Comparison of ENCODE assay signal across 31 cellular contexts in the genomic region with DNA sequence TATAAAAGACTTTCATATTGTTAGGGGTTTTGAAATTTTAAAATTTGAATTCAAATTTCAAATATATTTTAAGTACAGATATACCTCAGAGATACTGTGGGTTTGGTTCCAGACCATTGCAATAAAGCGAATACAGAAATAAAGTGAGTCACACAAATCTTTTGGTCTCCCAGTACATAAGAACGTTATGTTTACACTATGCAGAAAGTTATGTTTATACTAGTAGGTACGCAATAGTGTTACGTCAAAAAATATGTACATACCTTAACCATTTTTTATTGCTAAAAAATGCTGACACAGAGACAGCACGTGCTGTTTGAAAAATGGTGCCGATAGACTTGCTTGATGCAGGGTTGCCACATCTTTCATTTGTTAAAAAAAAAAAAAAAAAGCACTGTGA.
"Had no signal": no experiment of that assay in that cellular context is flagged by ENCODE, and none has a peak within 500 bp of the region (broad histone marks: within the 10 kb centered on the region; RNA-seq: fewer than 3 reads in every experiment).

No MANE protein-coding gene starts in this region.

- H3K9me3 ChIP-seq: colonic mucosa, esophagus squamous epithelium had no signal

- H3K27me3 ChIP-seq: brain microvascular endothelial cell, colonic mucosa, esophagus squamous epithelium had no signal

- FAIRE-seq: astrocyte, endometrium, endothelial cell of umbilical vein, frontal cortex had no signal

- H3K36me3 ChIP-seq: colonic mucosa had no signal

- H3K4me3 ChIP-seq: colonic mucosa, esophagus squamous epithelium had no signal

- DNase-seq: activated CD4-positive, alpha-beta memory T cell treated with anti-CD3 and anti-CD28 coated beads for 36 hours; activated CD4-positive, alpha-beta T cell treated with anti-CD3 and anti-CD28 coated beads for 36 hours; activated CD4-positive, alpha-beta T cell treated with anti-CD3 and anti-CD28 coated beads, Interleukin-2, amount 10 ng/mL, durations not matched to agents 24 days and 14 days; activated CD4-positive, CD25-positive, alpha-beta regulatory T cell; activated CD4-positive, CD25-positive, alpha-beta regulatory T cell treated with anti-CD3 and anti-CD28 coated beads, Interleukin-2, amount 50 U/mL, for 72 hours; activated CD8-positive, alpha-beta memory T cell treated with anti-CD3 and anti-CD28 coated beads, Interleukin-2, amount 10 ng/mL, durations not matched to agents 7 days and 5 days; activated CD8-positive, alpha-beta memory T cell treated with anti-CD3 and anti-CD28 coated beads, Interleukin-2, amount 50 U/mL, for 4 hours; activated CD8-positive, alpha-beta T cell treated with anti-CD3 and anti-CD28 coated beads, Interleukin-2, amount 10 ng/mL, durations not matched to agents 7 days and 5 days; activated effector memory CD4-positive, alpha-beta T cell treated with anti-CD3 and anti-CD28 coated beads, Interleukin-2, amount 50 U/mL, for 16 hours; activated naive CD4-positive, alpha-beta T cell treated with anti-CD3 and anti-CD28 coated beads, Interleukin-2, amount 10 ng/mL, durations not matched to agents 7 days and 5 days; activated naive CD8-positive, alpha-beta T cell treated with anti-CD3 and anti-CD28 coated beads, Interleukin-2, amount 10 ng/mL, durations not matched to agents 7 days and 5 days; activated T-cell treated with anti-CD3 and anti-CD28 coated beads, Interleukin-2, amount 50 U/mL, for 1 hour; activated T-cell treated with anti-CD3 and anti-CD28 coated beads, Interleukin-2, amount 50 U/mL, for 48 hours; amniotic stem cell; anterior cingulate cortex; brain microvascular endothelial cell; caudate nucleus; colonic mucosa; effector CD8-positive, alpha-beta T cell; esophagus squamous epithelium; foreskin fibroblast; head of caudate nucleus; hippocampal formation; T-helper 17 cell; T1000 had no signal

- ATAC-seq: activated CD4-positive, alpha-beta T cell treated with anti-CD3 and anti-CD28 coated beads for 36 hours; activated CD8-positive, alpha-beta memory T cell treated with anti-CD3 and anti-CD28 coated beads, Interleukin-2, amount 10 ng/mL, durations not matched to agents 7 days and 5 days; activated CD8-positive, alpha-beta T cell treated with anti-CD3 and anti-CD28 coated beads, Interleukin-2, amount 10 ng/mL, durations not matched to agents 7 days and 5 days; activated naive CD4-positive, alpha-beta T cell treated with anti-CD3 and anti-CD28 coated beads, Interleukin-2, amount 50 U/mL, for 72 hours; T-helper 17 cell had no signal

- H3K4me1 ChIP-seq: colonic mucosa, esophagus squamous epithelium had no signal

- H3K27ac ChIP-seq: brain microvascular endothelial cell, colonic mucosa, epithelial cell of prostate, esophagus squamous epithelium had no signal
